ENCODE assay signal across 8 cellular contexts in the genomic region with DNA sequence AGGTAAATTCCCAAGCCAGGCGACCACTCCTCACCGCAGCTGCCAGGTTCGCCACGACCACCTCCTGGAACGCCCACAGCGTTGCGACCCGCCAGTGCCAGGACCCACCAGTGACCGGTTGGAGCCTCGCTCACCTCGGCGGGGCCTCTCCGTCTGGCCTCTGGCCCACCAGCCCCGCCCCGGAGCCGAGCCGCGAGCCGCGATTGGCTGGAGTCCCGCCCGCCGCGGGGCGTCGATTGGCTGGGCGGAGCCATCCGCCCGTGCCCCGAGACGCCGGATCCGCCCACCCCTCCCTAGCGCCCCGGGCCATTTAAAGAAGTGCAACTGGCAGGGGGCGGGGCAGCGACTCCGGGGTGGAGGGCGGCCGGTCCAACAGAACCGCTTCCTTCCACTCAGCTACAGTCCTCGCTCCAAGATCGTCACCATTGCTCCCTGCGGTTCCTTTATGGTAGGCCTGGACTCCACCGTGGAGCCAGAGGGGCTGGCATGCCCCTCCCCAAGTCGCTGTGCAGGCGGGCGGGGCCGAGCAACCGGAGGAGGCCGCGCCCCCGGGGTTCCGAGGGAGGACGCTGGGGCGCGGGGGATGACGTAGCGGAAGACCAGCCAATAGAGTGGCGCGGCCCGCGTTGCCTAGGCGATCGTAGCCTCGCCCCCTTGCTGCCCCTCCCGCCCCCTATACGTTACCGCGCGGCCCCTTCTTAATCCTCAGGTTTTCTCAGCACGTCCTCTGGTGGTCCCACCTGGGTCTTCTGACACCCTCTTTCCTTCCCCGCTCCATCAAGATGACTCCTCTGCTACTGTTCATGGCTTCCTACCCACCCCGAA. TPM values are rescaled to one million over a fixed set of nuclear protein-coding genes. Genes with fewer than 3 reads are reported as not detected.
A peak's percentile ranks its signal among the peaks of the same experiment; 100 is the strongest.
DNase-seq lines count a peak whose midpoint lies in the region; ATAC-seq and TF ChIP-seq lines count a peak whose summit lies in the region.

A gene with protein sequence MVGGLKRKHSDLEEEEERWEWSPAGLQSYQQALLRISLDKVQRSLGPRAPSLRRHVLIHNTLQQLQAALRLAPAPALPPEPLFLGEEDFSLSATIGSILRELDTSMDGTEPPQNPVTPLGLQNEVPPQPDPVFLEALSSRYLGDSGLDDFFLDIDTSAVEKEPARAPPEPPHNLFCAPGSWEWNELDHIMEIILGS (minus strand): TSS at position 155 of the 825 bp plus-strand sequence. CDS start 2,255 bp downstream, outside the sequence.

- TF ChIP-seq CTCF in GM23338 (conservative IDR thresholded peaks at IDR 0.05; ENCODE audit: low read depth in 2 of 2) (peak in 1 of 2 experiments; percentile 74; a peak in 2 of 4 replicates), fibroblast of lung (conservative IDR thresholded peaks at IDR 0.05 in 1 of 2, IDR thresholded peaks at IDR 0.05 in 1 of 2; ENCODE audit: low read depth in 1 of 2, low read length in 2 of 2) (peak in 1 of 2 donors; percentile 18), natural killer cell (IDR thresholded peaks at IDR 0.05) (no peak)

- H3K9ac ChIP-seq in fibroblast of lung (ENCODE audit: insufficient read depth, low read length), result peak within 1 kb of the TSS; percentile 80

- no peaks in the 10 kb centered on the region for H3K9me3 ChIP-seq in fibroblast of lung (ENCODE audit: control insufficient read depth, insufficient read depth, low read depth, low read length)

- H2AFZ ChIP-seq in GM23338 (peak within 1 kb of the TSS; percentile 96), fibroblast of lung (ENCODE audit: low read length) (peak within 1 kb of the TSS; percentile 98)

- peak; percentile 94 for DNase-seq in EL
- peak; percentile 99 for DNase-seq in GM23338 (ENCODE audit: low spot score)
- peak; percentile 91 for DNase-seq in LHCN-M2 (ENCODE audit: low read depth)
- DNase-seq in RPMI7951 (ENCODE audit: low read depth), result peak; percentile 96
- peak; percentile 94 to 97 for DNase-seq in activated T-helper 1 cell treated with anti-CD3 and anti-CD28 coated beads, Interleukin-2, amount 50 U/mL, for 16 hours (ENCODE audit: low read depth in 1 of 2, low spot score in 1 of 2)
- DNase-seq in fibroblast of lung (ENCODE audit: low read depth in 2 of 2), result peak; percentile 91 to 94
- DNase-seq in natural killer cell, result peak; percentile 98
- DNase-seq in stimulated activated naive CD4-positive, alpha-beta T cell treated with Interleukin-2 at 50 U/mL for 16 hours (lab: John Stamatoyannopoulos, UW), result peak; percentile 96

- peaks cover 16% of the 10 kb centered on the region; the same call in 1 of the 2 replicates for H3K36me3 ChIP-seq in GM23338 (ENCODE audit: insufficient read depth)
- peaks cover 15% of the 10 kb centered on the region for H3K36me3 ChIP-seq in fibroblast of lung (ENCODE audit: control insufficient read depth, insufficient read depth, low read length)

- intact Hi-C loops in natural killer cell (cut with micrococcal nuclease), result loop anchor here (1.0 kb wide), 2 partner anchors 18 to 22 kb away; no protein-coding TSS in a partner anchor

- no peaks in the 10 kb centered on the region for H3K9me2 ChIP-seq in GM23338 (ENCODE audit: insufficient read depth)

- peaks cover 18% of the 10 kb centered on the region for H3K27me3 Mint-ChIP-seq in GM23338 (ENCODE audit: insufficient read depth, low read depth, poor library complexity)
- H3K27me3 Mint-ChIP-seq in natural killer cell (ENCODE audit: low read depth in 2 of 2), result no peaks in the 10 kb centered on the region

- H3K4me3 Mint-ChIP-seq in GM23338 (peak within 1 kb of the TSS; percentile 98), natural killer cell (peak within 1 kb of the TSS; percentile 98)

- H3K4me1 ChIP-seq in GM23338 (ENCODE audit: insufficient read depth) (peaks cover 13% of the 10 kb centered on the region), fibroblast of lung (ENCODE audit: control insufficient read depth, extremely low read depth, insufficient read depth, low read length) (peaks cover 7% of the 10 kb centered on the region)

- H3K79me2 ChIP-seq in GM23338 (replicated peaks; ENCODE audit: insufficient read depth), result peaks cover 26% of the 10 kb centered on the region
- H3K79me2 ChIP-seq in fibroblast of lung (ENCODE audit: control insufficient read depth, insufficient read depth, low read length), result peaks cover 34% of the 10 kb centered on the region

- peak within 1 kb of the TSS; percentile 100 for H3K4me2 ChIP-seq in GM23338
- peak within 1 kb of the TSS; percentile 98 for H3K4me2 ChIP-seq in fibroblast of lung (ENCODE audit: extremely low read depth, insufficient read depth, low read length)

- peaks cover 22% of the 10 kb centered on the region for H3F3A ChIP-seq in GM23338 (replicated peaks; ENCODE audit: low read depth)

- H3K27me3 ChIP-seq in GM23338 (ENCODE audit: insufficient read depth) (no peaks in the 10 kb centered on the region), fibroblast of lung (ENCODE audit: control insufficient read depth, insufficient read depth, low read length) (no peaks in the 10 kb centered on the region)

- H3K36me3 Mint-ChIP-seq in GM23338 (ENCODE audit: low read depth) (peaks cover 31% of the 10 kb centered on the region), natural killer cell (no peaks in the 10 kb centered on the region)

- H4K20me1 ChIP-seq in GM23338 (replicated peaks; ENCODE audit: insufficient read depth), result peaks cover 8% of the 10 kb centered on the region; the same call in 1 of the 2 replicates
- no peaks in the 10 kb centered on the region for H4K20me1 ChIP-seq in fibroblast of lung (ENCODE audit: control insufficient read depth, extremely low read depth, insufficient read depth, low read length)

- H3K4me3 ChIP-seq in GM23338 (peak within 1 kb of the TSS; percentile 100), fibroblast of lung (replicated peaks in 1 of 4; ENCODE audit: control extremely low read depth in 1 of 4, insufficient read depth in 1 of 4, low read depth in 3 of 4, low read length in 4 of 4) (peak within 1 kb of the TSS; percentile 56 to 94 (median 90))

- H3K27ac Mint-ChIP-seq in GM23338, result peak within 1 kb of the TSS; percentile 99
- peak within 1 kb of the TSS; percentile 92 to 97 for H3K27ac Mint-ChIP-seq in natural killer cell

- H3K27ac ChIP-seq in GM23338 (ENCODE audit: low read depth) (peak within 1 kb of the TSS; percentile 100), fibroblast of lung (ENCODE audit: insufficient read depth, low read length) (peak within 1 kb of the TSS; percentile 89)

- ATAC-seq in GM23338 (peak; percentile 69), natural killer cell (peak; percentile 70 to 87 (median 74))

- H3K4me1 Mint-ChIP-seq in GM23338, result peaks cover 28% of the 10 kb centered on the region
- H3K4me1 Mint-ChIP-seq in natural killer cell, result peaks cover 25 to 29% of the 10 kb centered on the region in 2 donors

- peaks cover 3% of the 10 kb centered on the region; the same call in 2 of the 3 replicates for H3K9me3 Mint-ChIP-seq in GM23338
- no peaks in the 10 kb centered on the region for H3K9me3 Mint-ChIP-seq in natural killer cell

TF ChIP-seq in GM23338, 12 proteins besides CTCF, POLR2A, EP300 and RAD21:
- TF ChIP-seq, protein P1, sequence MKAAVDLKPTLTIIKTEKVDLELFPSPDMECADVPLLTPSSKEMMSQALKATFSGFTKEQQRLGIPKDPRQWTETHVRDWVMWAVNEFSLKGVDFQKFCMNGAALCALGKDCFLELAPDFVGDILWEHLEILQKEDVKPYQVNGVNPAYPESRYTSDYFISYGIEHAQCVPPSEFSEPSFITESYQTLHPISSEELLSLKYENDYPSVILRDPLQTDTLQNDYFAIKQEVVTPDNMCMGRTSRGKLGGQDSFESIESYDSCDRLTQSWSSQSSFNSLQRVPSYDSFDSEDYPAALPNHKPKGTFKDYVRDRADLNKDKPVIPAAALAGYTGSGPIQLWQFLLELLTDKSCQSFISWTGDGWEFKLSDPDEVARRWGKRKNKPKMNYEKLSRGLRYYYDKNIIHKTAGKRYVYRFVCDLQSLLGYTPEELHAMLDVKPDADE (IDR thresholded peaks at IDR 0.05), result peak; percentile 38; the same call in 1 of the 2 replicates
- TF ChIP-seq CREB1 (CRISPR knock-in tag; IDR thresholded peaks at IDR 0.05; ENCODE audit: low read depth) (peak; percentile 91), EZH2phosphoT487 (IDR thresholded peaks at IDR 0.05; ENCODE audit: unreplicated experiment) (no peak), POLR2AphosphoS5 (IDR thresholded peaks at IDR 0.05; ENCODE audit: low read depth) (peak; percentile 97), EZH2 (IDR thresholded peaks at IDR 0.05; ENCODE audit: low read depth, unreplicated experiment) (no peak)

RNA-seq across cellular contexts. Expression of the gene that starts here (rescaled TPM):
- 15.4 and 21.3 TPM in 2 replicates for total RNA-seq in GM23338 (2014; rRNA removed; shearing (Covaris generic))
- polyA plus RNA-seq in GM23338 (2016; fragmentation: Nextera tagmentation; extraction: Ambion mirVana) (24.1 and 27.9 TPM in 2 replicates), fibroblast of lung (15.1 and 24.8 TPM in 2 replicates)
- total RNA-seq in LHCN-M2 (2014; rRNA removed) (22.8 and 24.1 TPM in 2 replicates), fibroblast of lung (22.3 and 23.6 TPM in 2 replicates), natural killer cell (100 to 1,000 TPM in 1 of 3 donors, 10 to 100 TPM in 2; 57.3 to 102 (median 83.3) TPM)
- polyA plus RNA-seq in LHCN-M2 (2012), result 22.9 TPM
- total RNA-seq in RPMI7951 (2014; rRNA removed; shearing (Covaris generic)), result 29.4 and 32.3 TPM in 2 replicates
- 16.5 and 21.9 TPM in 2 replicates for polyA plus RNA-seq in fibroblast of lung (2012)
- polyA minus RNA-seq in fibroblast of lung (ENCODE audit: low replicate concordance), result 15.4 and 44.3 TPM in 2 replicates

Comparison
In these comparisons a context has a peak if more than half of its experiments do, and no peak if none do; other contexts are left out.
1. Peak in every context shown above with its lines: DNase-seq, ATAC-seq, H3K4me3 ChIP-seq and H3K27ac ChIP-seq.